ENCODE assay signal across 14 cellular contexts in the genomic region with DNA sequence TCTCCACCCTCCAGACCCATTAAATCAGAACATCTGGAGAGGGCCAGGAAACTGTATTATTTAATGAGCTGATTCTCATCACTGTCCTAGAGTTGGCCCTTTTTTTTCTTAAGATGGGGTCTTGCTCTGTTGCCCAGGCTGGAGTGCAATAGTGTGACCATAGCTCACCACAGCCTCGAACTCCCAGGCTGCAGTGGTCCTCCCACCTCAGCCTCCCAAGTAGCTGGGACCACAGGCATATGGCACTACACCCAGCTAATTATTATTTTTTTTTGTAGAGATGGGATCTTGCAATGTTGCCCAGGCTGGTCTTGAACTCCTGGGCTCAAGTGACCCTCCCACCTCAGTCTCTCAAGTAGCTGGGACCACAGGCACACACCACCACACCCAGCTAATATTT.
DNase-seq lines count a peak whose midpoint lies in the region; ATAC-seq lines count a peak whose summit lies in the region.
"Had no signal": no experiment of that assay in that cellular context is flagged by ENCODE, and none has a peak within 500 bp of the region (broad histone marks: within the 10 kb centered on the region; RNA-seq: fewer than 3 reads in every experiment).

No MANE protein-coding gene starts in this region.

- H3K27ac ChIP-seq in GM23248 (0 out of 2 replicates have a peak overlapping the region, but pooled peaks have one; percentile 8), epithelial cell of prostate (peak overlapping the region; percentile 73), rectal smooth muscle tissue (ENCODE audit: low read depth, low read length) (peak overlapping the region; percentile 82), substantia nigra (ENCODE audit: low read depth, low read length, poor library complexity, severe bottlenecking) (no peak overlapping the region)
- H3K27ac ChIP-seq: body of pancreas had no signal

- WGBS in GM23248 (ENCODE audit: low coverage in 1 of 2, low lambda C conversion rate in 2 of 2, missing lambda C conversion rate in 2 of 2), 2 experiments = 100% methylated on average over 1 of the region's 1 CpG

- peak overlapping the region; percentile 56; the same call in 1 of the 2 replicates for H2AFZ ChIP-seq in GM23248

- no peaks in the 10 kb centered on the region for H3K27me3 ChIP-seq in GM23248 (replicated peaks; ENCODE audit: insufficient read depth)
- H3K27me3 ChIP-seq in rectal smooth muscle tissue (ENCODE audit: control insufficient read depth, insufficient read depth, low read length) = no peaks in the 10 kb centered on the region
- H3K27me3 ChIP-seq: body of pancreas had no signal

- in situ Hi-C loops in GM23248 (cut with MboI) = no loop called here

- H4K20me1 ChIP-seq in GM23248 (ENCODE audit: insufficient read depth) = no peaks in the 10 kb centered on the region

- no peak for ATAC-seq in T-helper 17 cell
- no peak for ATAC-seq in HG03095 (IDR thresholded peaks at IDR 0.05; ENCODE audit: unreplicated experiment)
- ATAC-seq: body of pancreas, right cardiac atrium had no signal

- peaks cover 26% of the 10 kb centered on the region for H3F3A ChIP-seq in GM23248 (ENCODE audit: insufficient read depth)

- H3K27me3 Mint-ChIP-seq in T-helper 17 cell = peaks cover 41% of the 10 kb centered on the region

- peak overlapping the region; percentile 82 for H3K27ac Mint-ChIP-seq in T-helper 17 cell
- H3K27ac Mint-ChIP-seq: activated naive CD4-positive, alpha-beta T cell treated with anti-CD3 and anti-CD28 coated beads, Interleukin-2, amount 50 U/mL, for 72 hours; mesothelial cell of epicardium had no signal

- no peak overlapping the region for H3K4me2 ChIP-seq in GM23248 (ENCODE audit: unreplicated experiment)

- H3K79me2 ChIP-seq in GM23248 (ENCODE audit: insufficient read depth) = no peaks in the 10 kb centered on the region

- H3K4me3 Mint-ChIP-seq in T-helper 17 cell = no peak overlapping the region
- H3K4me3 Mint-ChIP-seq: mesothelial cell of epicardium had no signal

- peaks cover 3% of the 10 kb centered on the region for H3K36me3 Mint-ChIP-seq in T-helper 17 cell (ENCODE audit: low read depth)
- H3K36me3 Mint-ChIP-seq: activated naive CD4-positive, alpha-beta T cell treated with anti-CD3 and anti-CD28 coated beads, Interleukin-2, amount 50 U/mL, for 72 hours; mesothelial cell of epicardium had no signal

- peaks cover 23% of the 10 kb centered on the region for H3K4me1 Mint-ChIP-seq in T-helper 17 cell

- no peak overlapping the region for H3K4me3 ChIP-seq in GM23248
- no peak overlapping the region for H3K4me3 ChIP-seq in rectal smooth muscle tissue (ENCODE audit: low read length)
- H3K4me3 ChIP-seq: body of pancreas had no signal

- no peaks in the 10 kb centered on the region for H3K9me2 ChIP-seq in GM23248 (ENCODE audit: insufficient read depth)

- no peaks in the 10 kb centered on the region for H3K9me3 ChIP-seq in GM23248 (ENCODE audit: low read depth)
- H3K9me3 ChIP-seq in T-helper 17 cell (ENCODE audit: control insufficient read depth, low read length, poor library complexity, severe bottlenecking) = no peaks in the 10 kb centered on the region
- H3K9me3 ChIP-seq: body of pancreas had no signal

- H3K9ac ChIP-seq in GM23248 = no peak overlapping the region
- no peak overlapping the region for H3K9ac ChIP-seq in rectal smooth muscle tissue (ENCODE audit: low read length)

- H3K4me1 ChIP-seq in GM23248 (ENCODE audit: insufficient read depth) (peaks cover 10% of the 10 kb centered on the region), rectal smooth muscle tissue (ENCODE audit: control insufficient read depth, insufficient read depth, low read length) (peaks cover 31% of the 10 kb centered on the region)

- no peak for DNase-seq in GM23248
- DNase-seq in T-helper 17 cell = no peak
- DNase-seq in epithelial cell of prostate (ENCODE audit: low read depth, low spot score) = no peak
- no peak for DNase-seq in substantia nigra (lab: John Stamatoyannopoulos, UW)
- DNase-seq in epidermal melanocyte (ENCODE audit: insufficient read length, low spot score) = no peak
- DNase-seq in RPMI8226 = no peak
- DNase-seq: body of pancreas, NCI-H1930, NCI-H510A treated with DMSO at 0.1 percent for 48 hours, right cardiac atrium had no signal

- H3K36me3 ChIP-seq in GM23248 (ENCODE audit: low read depth) (no peaks in the 10 kb centered on the region), rectal smooth muscle tissue (ENCODE audit: control insufficient read depth, insufficient read depth, low read length) (no peaks in the 10 kb centered on the region)
